In the genomic region with DNA sequence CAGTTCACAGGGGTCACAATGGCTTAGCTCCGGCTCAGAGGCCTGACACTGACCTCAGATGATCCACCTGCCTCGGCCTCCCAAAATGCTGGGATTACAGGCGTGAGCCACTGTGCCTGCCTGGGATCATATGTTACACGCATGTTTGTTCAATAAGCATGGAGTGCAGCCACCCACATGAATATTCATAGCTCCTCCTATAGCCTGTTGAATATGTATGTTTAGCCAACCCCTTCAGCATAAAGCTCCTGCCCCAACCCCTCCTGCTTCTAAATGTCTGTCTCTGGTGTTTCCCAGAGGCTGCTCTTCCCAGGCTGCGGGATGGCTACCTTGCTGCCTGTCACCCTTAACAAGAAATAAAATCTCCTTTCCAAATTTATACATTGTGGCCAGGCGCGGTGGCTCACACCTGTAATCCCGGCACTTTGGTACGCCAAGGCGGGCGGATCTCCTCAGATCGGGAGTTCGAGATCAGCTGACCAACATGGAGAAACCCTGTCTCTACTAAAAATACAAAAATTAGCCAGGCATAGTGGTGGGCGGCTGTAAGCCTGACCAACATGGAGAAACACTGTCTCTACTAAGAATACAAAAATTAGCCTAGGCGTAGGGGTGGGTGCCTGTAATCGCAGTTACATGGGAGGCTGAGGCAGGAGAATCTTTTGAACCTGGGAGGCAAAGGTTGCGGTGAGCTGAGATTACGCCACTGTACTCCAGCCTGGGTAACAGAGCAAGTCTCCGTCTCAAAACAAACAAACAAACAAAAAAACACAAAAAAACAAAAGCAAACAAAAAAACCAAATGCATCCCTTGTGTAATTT, we compare ENCODE assay signal across 11 cellular contexts. TPM values are rescaled to one million over a fixed set of nuclear protein-coding genes. Genes with fewer than 3 reads are reported as not detected.
DNase-seq lines count a peak whose midpoint lies in the region; ATAC-seq and TF ChIP-seq lines count a peak whose summit lies in the region.
"Had no signal": no experiment of that assay in that cellular context is flagged by ENCODE, and none has a peak within 500 bp of the region (broad histone marks: within the 10 kb centered on the region; RNA-seq: fewer than 3 reads in every experiment).

No MANE protein-coding gene starts in this region.

- CTCF ChIA-PET in CD4-positive, alpha-beta T cell (lab: Charles Lee): interaction anchor here (1.1 kb wide), 1 partner anchor 169 kb away, joined by 5 read pairs; no protein-coding TSS in a partner anchor

- H3K4me1 ChIP-seq in neutrophil (ENCODE audit: control insufficient read depth in 1 of 2, insufficient read depth in 1 of 2, low read depth in 1 of 2, low read length in 1 of 2): peaks cover 7 to 8% of the 10 kb centered on the region in 2 experiments

- no peak overlapping the region for H3K4me3 ChIP-seq in neutrophil (ENCODE audit: low read depth in 1 of 2, low read length in 1 of 2)

- peaks cover 39% of the 10 kb centered on the region for H3K4me1 Mint-ChIP-seq in CD4-positive, alpha-beta T cell (ENCODE audit: low read depth)
- H3K4me1 Mint-ChIP-seq in HFFc6 (ENCODE audit: low read depth) (peaks cover 11% of the 10 kb centered on the region; the same call in 1 of the 2 replicates), brain (peaks cover 33% of the 10 kb centered on the region)

- intact Hi-C loops in CD4-positive, alpha-beta T cell (cut with DNase I, micrococcal nuclease): loop anchor here in 1 of 2 experiments (5.0 kb wide), 2 partner anchors 32 to 48 kb away; no protein-coding TSS in a partner anchor

- no peak for TF ChIP-seq CTCF in CD4-positive, alpha-beta T cell (IDR thresholded peaks at IDR 0.05)
- TF ChIP-seq CTCF in HFFc6 (IDR thresholded peaks at IDR 0.05) (no peak), brain (conservative IDR thresholded peaks at IDR 0.05) (no peak), neutrophil (IDR thresholded peaks at IDR 0.05) (no peak)

- H3K27ac Mint-ChIP-seq in CD4-positive, alpha-beta T cell: peak overlapping the region; percentile 85
- H3K27ac Mint-ChIP-seq in HFFc6 (no peak overlapping the region), brain (peak overlapping the region in 4 of 5 experiments; percentile 38 to 88 (median 64))

- POLR2A ChIA-PET in CD4-positive, alpha-beta T cell (lab: Charles Lee): interaction anchor here (0.7 to 1.0 kb wide), 2 partner anchors 14 to 50 kb away, joined by 3 to 4 read pairs; no protein-coding TSS in a partner anchor

- peak overlapping the region; percentile 84 for H3K4me3 Mint-ChIP-seq in CD4-positive, alpha-beta T cell
- H3K4me3 Mint-ChIP-seq in HFFc6 (peak overlapping the region; percentile 68), brain (peak overlapping the region; percentile 36 to 73 (median 66))

- no peaks in the 10 kb centered on the region for H3K9me3 Mint-ChIP-seq in CD4-positive, alpha-beta T cell
- H3K9me3 Mint-ChIP-seq in HFFc6 (no peaks in the 10 kb centered on the region), brain (peaks cover 0 to 2% (median 0%) of the 10 kb centered on the region in 5 experiments)

- H3K9me3 ChIP-seq in CD4-positive, alpha-beta T cell (ENCODE audit: control insufficient read depth, low read length): no peaks in the 10 kb centered on the region
- H3K9me3 ChIP-seq in neutrophil: no peaks in the 10 kb centered on the region

- ATAC-seq in CD4-positive, alpha-beta T cell (ENCODE audit: poor library complexity): no peak
- ATAC-seq in left lobe of liver: no peak
- no peak for ATAC-seq in HG02938 (IDR thresholded peaks at IDR 0.05; ENCODE audit: unreplicated experiment)
- ATAC-seq in HG03571 (IDR thresholded peaks at IDR 0.05; ENCODE audit: unreplicated experiment): no peak

- H3K27me3 Mint-ChIP-seq in CD4-positive, alpha-beta T cell: no peaks in the 10 kb centered on the region
- peaks cover 3% of the 10 kb centered on the region for H3K27me3 Mint-ChIP-seq in HFFc6 (ENCODE audit: insufficient read depth)
- H3K27me3 Mint-ChIP-seq in brain: peaks cover 3% of the 10 kb centered on the region

- H3K27me3 ChIP-seq in CD4-positive, alpha-beta T cell (ENCODE audit: control insufficient read depth, insufficient read depth, low read length): no peaks in the 10 kb centered on the region
- no peaks in the 10 kb centered on the region for H3K27me3 ChIP-seq in neutrophil

- no peak for DNase-seq in CD4-positive, alpha-beta T cell
- DNase-seq in HFFc6: no peak
- DNase-seq in left lobe of liver (ENCODE audit: low spot score): no peak
- DNase-seq in Kasumi-1 (lab: John Stamatoyannopoulos, UW): no peak
- DNase-seq: NCI-H1694, SW 1271 had no signal

- H3K36me3 ChIP-seq in neutrophil: peaks cover 5% of the 10 kb centered on the region

- H3K27ac ChIP-seq in CD4-positive, alpha-beta T cell (ENCODE audit: low read depth, low read length): no peak overlapping the region
- peak overlapping the region; percentile 76 for H3K27ac ChIP-seq in neutrophil

- peaks cover 6% of the 10 kb centered on the region for H3K36me3 Mint-ChIP-seq in CD4-positive, alpha-beta T cell (ENCODE audit: low read depth)
- no peaks in the 10 kb centered on the region; the same call in 1 of the 2 replicates for H3K36me3 Mint-ChIP-seq in HFFc6 (ENCODE audit: low read depth)
- H3K36me3 Mint-ChIP-seq in brain: no peaks in the 10 kb centered on the region

RNA-seq across cellular contexts. Expression of a gene that starts 1.1 kb away (rescaled TPM):
- 1 to 10 TPM; 4.3 to 6.5 TPM for total RNA-seq in CD4-positive, alpha-beta T cell
- 10 to 100 TPM in 1 of 6 experiments, 1 to 10 TPM in 5; 6.5 to 12.1 (median 9.0) TPM for total RNA-seq in HFFc6 (2021; fragmentation: NEBNext Ultra II Directional; extraction: Animal tissue kit (Norgen Biotek cat#: 25700))
- 14.1 TPM for polyA plus RNA-seq in brain (ENCODE audit: insufficient read depth, low read depth, low replicate concordance)
- 3.1 TPM for total RNA-seq in left lobe of liver
- polyA plus RNA-seq: neural cell had no signal

RNA-seq across cellular contexts. Expression of a gene that starts 18.6 kb away (rescaled TPM):
- total RNA-seq in CD4-positive, alpha-beta T cell: 1 to 10 TPM; 7.4 to 8.0 TPM
- under 1 TPM; 0.51 to 0.83 (median 0.58) TPM for total RNA-seq in HFFc6 (2021; fragmentation: NEBNext Ultra II Directional; extraction: Animal tissue kit (Norgen Biotek cat#: 25700))
- 1.1 TPM for polyA plus RNA-seq in brain (ENCODE audit: insufficient read depth, low read depth, low replicate concordance)
- 0.83 TPM for total RNA-seq in left lobe of liver
- polyA plus RNA-seq: neural cell had no signal

RNA-seq across cellular contexts. Expression of a gene that starts 25.5 kb away (rescaled TPM):
- total RNA-seq in CD4-positive, alpha-beta T cell: 10 to 100 TPM; 13.9 to 14.8 TPM
- total RNA-seq in HFFc6 (2021; fragmentation: NEBNext Ultra II Directional; extraction: Animal tissue kit (Norgen Biotek cat#: 25700)): 10 to 100 TPM; 43.9 to 93.9 (median 83.5) TPM
- 6.7 TPM for polyA plus RNA-seq in brain (ENCODE audit: insufficient read depth, low read depth, low replicate concordance)
- 2.5 TPM for total RNA-seq in left lobe of liver
- polyA plus RNA-seq: neural cell had no signal

RNA-seq across cellular contexts. Expression of a gene that starts 37.6 kb away (rescaled TPM):
- 10 to 100 TPM; 18.8 to 20.6 TPM for total RNA-seq in CD4-positive, alpha-beta T cell
- total RNA-seq in HFFc6 (2021; fragmentation: NEBNext Ultra II Directional; extraction: Animal tissue kit (Norgen Biotek cat#: 25700)): 1 to 10 TPM; 1.9 to 7.0 (median 5.9) TPM
- polyA plus RNA-seq in brain (ENCODE audit: insufficient read depth, low read depth, low replicate concordance): 6.3 TPM
- 1.3 TPM for total RNA-seq in left lobe of liver
- polyA plus RNA-seq: neural cell had no signal

RNA-seq across cellular contexts. Expression of a gene that starts 57.4 kb away (rescaled TPM):
- total RNA-seq in CD4-positive, alpha-beta T cell: not detected
- 10 to 100 TPM; 14.9 to 44.2 (median 39.4) TPM for total RNA-seq in HFFc6 (2021; fragmentation: NEBNext Ultra II Directional; extraction: Animal tissue kit (Norgen Biotek cat#: 25700))
- polyA plus RNA-seq in brain (ENCODE audit: insufficient read depth, low read depth, low replicate concordance): 49.9 TPM
- total RNA-seq in left lobe of liver: 0.93 TPM
- polyA plus RNA-seq: neural cell had no signal
